In the genomic region with DNA sequence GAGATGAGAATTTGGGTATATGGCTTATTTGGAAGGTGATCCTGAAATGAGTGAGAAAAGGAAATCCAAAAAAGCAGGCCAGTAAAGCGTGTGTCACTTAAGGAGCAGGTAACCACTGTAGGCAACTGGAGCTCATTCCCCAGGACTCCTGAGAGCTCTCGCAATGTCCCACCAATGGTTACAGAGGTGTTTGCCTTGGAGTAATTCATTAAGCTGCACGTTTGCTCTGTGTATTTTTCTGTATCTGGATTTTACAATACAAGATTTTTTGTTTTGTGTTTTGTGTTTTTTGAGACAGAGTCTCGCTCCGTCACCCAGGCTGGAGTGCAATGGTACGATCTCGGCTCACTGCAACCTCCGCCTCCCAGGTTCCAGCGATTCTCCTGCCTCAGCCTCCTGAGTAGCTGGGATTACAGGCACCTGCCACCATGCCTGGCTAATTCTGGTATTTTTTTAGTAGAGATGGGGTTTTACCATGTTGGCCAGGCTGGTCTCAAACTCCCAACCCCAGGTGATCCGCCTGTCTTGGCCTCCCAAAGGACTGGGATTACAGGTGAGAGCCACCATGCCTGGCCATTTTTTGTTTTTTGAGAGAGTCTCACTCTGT, we compare ENCODE assay signal across 8 cellular contexts. TPM values are rescaled to one million over a fixed set of nuclear protein-coding genes. Genes with fewer than 3 reads are reported as not detected.
DNase-seq lines count a peak whose midpoint lies in the region; ATAC-seq and TF ChIP-seq lines count a peak whose summit lies in the region.
"Not testable (repeated sequence)": the region's sequence is repeated elsewhere in the genome, so short reads cannot be mapped to it uniquely, and the experiment has no call there.

No MANE protein-coding gene starts in this region.

- intact Hi-C loops in HCT116 (cut with micrococcal nuclease); colonic mucosa (cut with DNase I); left colon (cut with DNase I, micrococcal nuclease): not testable (repeated sequence)

- H3K36me3 Mint-ChIP-seq in T-helper 1 cell treated with Interleukin-12 subunit alpha and Interleukin-12 subunit beta and Interleukin-4 antibody, amounts not matched to agents 30 μg/mL and 1 μg/mL, for 36 hours (ENCODE audit: low read depth); natural killer cell treated with Interleukin-12 subunit alpha and Interleukin-12 subunit beta and Interleukin-15 and Interleukin-18, amount 100 ng/mL, for 72 hours; stimulated activated naive B cell treated with anti-CD40 and anti-IgM and Interleukin-4, amounts not matched to agents 10 μg/mL and 1 μg/mL and 100 μg/mL, for 72 hours: not testable (repeated sequence)

- not testable (repeated sequence) for H3K4me3 ChIP-seq in ACC112 (ENCODE audit: low read depth, low read length); HCT116 (replicated peaks in 1 of 2; ENCODE audit: low read depth in 1 of 2, low read length in 2 of 2); colonic mucosa

- not testable (repeated sequence) for TF ChIP-seq CTCF in HCT116 (IDR thresholded peaks at IDR 0.05 in 2 of 3, conservative IDR thresholded peaks at IDR 0.05 in 1 of 3; ENCODE audit: borderline replicate concordance in 1 of 3, insufficient read depth in 1 of 3, low read depth in 2 of 3, low read length in 2 of 3); colonic mucosa (IDR thresholded peaks at IDR 0.05)

- RAD21 ChIA-PET in HCT116 (lab: Charles Lee; ENCODE audit: low non-redundant PET in 1 of 2, low total read pairs in 2 of 2, uncharacterized antibody in 2 of 2, unreplicated experiment in 2 of 2): not testable (repeated sequence)

- H3K9me2 ChIP-seq in HCT116 (ENCODE audit: insufficient read depth): not testable (repeated sequence)

- not testable (repeated sequence) for BruUV-seq in HCT116 (replicated peaks; lab: Mats Ljungman, UMichigan)

- not testable (repeated sequence) for H3K9me3 ChIP-seq in HCT116 (ENCODE audit: control insufficient read depth in 1 of 2, insufficient read depth in 1 of 2, low read depth in 1 of 2, low read length in 2 of 2); colonic mucosa

- H3K27ac Mint-ChIP-seq in T-helper 1 cell treated with Interleukin-12 subunit alpha and Interleukin-12 subunit beta and Interleukin-4 antibody, amounts not matched to agents 30 μg/mL and 1 μg/mL, for 36 hours: peak overlapping the region; percentile 61
- H3K27ac Mint-ChIP-seq in natural killer cell treated with Interleukin-12 subunit alpha and Interleukin-12 subunit beta and Interleukin-15 and Interleukin-18, amount 100 ng/mL, for 72 hours: peak overlapping the region; percentile 75 to 88
- H3K27ac Mint-ChIP-seq in stimulated activated naive B cell treated with anti-CD40 and anti-IgM and Interleukin-4, amounts not matched to agents 10 μg/mL and 1 μg/mL and 100 μg/mL, for 72 hours: peak overlapping the region; percentile 92

- H3K4me1 ChIP-seq in ACC112 (ENCODE audit: control insufficient read depth, insufficient read depth, low read length, unreplicated experiment) (peaks cover 19% of the 10 kb centered on the region), HCT116 (ENCODE audit: control insufficient read depth in 1 of 2, insufficient read depth in 2 of 2, low read length in 2 of 2) (peaks cover 10 to 18% of the 10 kb centered on the region in 2 experiments)
- not testable (repeated sequence) for H3K4me1 ChIP-seq in colonic mucosa

- not testable (repeated sequence) for H3K27me3 Mint-ChIP-seq in T-helper 1 cell treated with Interleukin-12 subunit alpha and Interleukin-12 subunit beta and Interleukin-4 antibody, amounts not matched to agents 30 μg/mL and 1 μg/mL, for 36 hours (ENCODE audit: low read depth); natural killer cell treated with Interleukin-12 subunit alpha and Interleukin-12 subunit beta and Interleukin-15 and Interleukin-18, amount 100 ng/mL, for 72 hours; stimulated activated naive B cell treated with anti-CD40 and anti-IgM and Interleukin-4, amounts not matched to agents 10 μg/mL and 1 μg/mL and 100 μg/mL, for 72 hours

- not testable (repeated sequence) for H3K79me2 ChIP-seq in ACC112 (ENCODE audit: control insufficient read depth, insufficient read depth, low read length, unreplicated experiment); HCT116 (ENCODE audit: insufficient read depth, low read length)

- not testable (repeated sequence) for H3K9me3 Mint-ChIP-seq in T-helper 1 cell treated with Interleukin-12 subunit alpha and Interleukin-12 subunit beta and Interleukin-4 antibody, amounts not matched to agents 30 μg/mL and 1 μg/mL, for 36 hours; natural killer cell treated with Interleukin-12 subunit alpha and Interleukin-12 subunit beta and Interleukin-15 and Interleukin-18, amount 100 ng/mL, for 72 hours; stimulated activated naive B cell treated with anti-CD40 and anti-IgM and Interleukin-4, amounts not matched to agents 10 μg/mL and 1 μg/mL and 100 μg/mL, for 72 hours

- not testable (repeated sequence) for TF ChIP-seq POLR2A in HCT116 (IDR thresholded peaks at IDR 0.05; ENCODE audit: borderline replicate concordance, extremely low read depth, insufficient read depth, insufficient read length)

- not testable (repeated sequence) for ATAC-seq in HCT116; natural killer cell treated with Interleukin-12 subunit alpha and Interleukin-12 subunit beta and Interleukin-15 and Interleukin-18, amount 100 ng/mL, for 72 hours; stimulated activated naive B cell treated with anti-CD40 and anti-IgM and Interleukin-4, amounts not matched to agents 10 μg/mL and 1 μg/mL and 100 μg/mL, for 72 hours (replicated peaks)
- peak; percentile 52 for ATAC-seq in left colon

- POLR2A ChIA-PET in HCT116 (lab: Charles Lee): not testable (repeated sequence)

- H4K20me1 ChIP-seq in HCT116 (ENCODE audit: insufficient read depth): not testable (repeated sequence)

- peak overlapping the region; percentile 75 for H3K4me2 ChIP-seq in HCT116 (ENCODE audit: low read length)

- H3K4me1 Mint-ChIP-seq in T-helper 1 cell treated with Interleukin-12 subunit alpha and Interleukin-12 subunit beta and Interleukin-4 antibody, amounts not matched to agents 30 μg/mL and 1 μg/mL, for 36 hours (ENCODE audit: low read depth): peaks cover 11% of the 10 kb centered on the region
- peaks cover 14 to 17% of the 10 kb centered on the region in 2 donors for H3K4me1 Mint-ChIP-seq in natural killer cell treated with Interleukin-12 subunit alpha and Interleukin-12 subunit beta and Interleukin-15 and Interleukin-18, amount 100 ng/mL, for 72 hours (ENCODE audit: low read depth in 2 of 2)
- peaks cover 36 to 50% of the 10 kb centered on the region in 2 donors for H3K4me1 Mint-ChIP-seq in stimulated activated naive B cell treated with anti-CD40 and anti-IgM and Interleukin-4, amounts not matched to agents 10 μg/mL and 1 μg/mL and 100 μg/mL, for 72 hours

- DNase-seq in HCT116 (ENCODE audit: low read depth, low spot score); colonic mucosa; left colon; natural killer cell treated with Interleukin-12 subunit alpha and Interleukin-12 subunit beta and Interleukin-15 and Interleukin-18, amount 100 ng/mL, for 72 hours (ENCODE audit: low spot score); stimulated activated naive B cell treated with anti-CD40 and anti-IgM and Interleukin-4, amounts not matched to agents 10 μg/mL and 1 μg/mL and 100 μg/mL, for 72 hours: not testable (repeated sequence)
- peak; percentile 39 for DNase-seq in activated effector memory CD4-positive, alpha-beta T cell treated with anti-CD3 and anti-CD28 coated beads, Interleukin-2, amount 50 U/mL, for 16 hours

- not testable (repeated sequence) for H3K36me3 ChIP-seq in ACC112 (ENCODE audit: insufficient read depth, low read length); HCT116 (ENCODE audit: control insufficient read depth in 1 of 2, insufficient read depth in 2 of 2, low read length in 2 of 2); colonic mucosa

- H3K9ac ChIP-seq in HCT116 (ENCODE audit: low read length): not testable (repeated sequence)
- peak overlapping the region in 1 of 2 donors; percentile 26 for H3K9ac ChIP-seq in colonic mucosa (ENCODE audit: low read depth in 2 of 2, low read length in 2 of 2)

- not testable (repeated sequence) for H3K27me3 ChIP-seq in ACC112 (ENCODE audit: insufficient read depth, low read length); HCT116 (ENCODE audit: insufficient read depth, low read length); colonic mucosa

- TF ChIP-seq RAD21 in HCT116 (IDR thresholded peaks at IDR 0.05; ENCODE audit: low read depth): not testable (repeated sequence)

- CTCF ChIA-PET in HCT116 (lab: Charles Lee): not testable (repeated sequence)

- peak overlapping the region; percentile 53 for H2AFZ ChIP-seq in ACC112 (ENCODE audit: low read length, unreplicated experiment)
- H2AFZ ChIP-seq in HCT116 (ENCODE audit: low read depth, low read length, poor library complexity, severe bottlenecking): peak overlapping the region; percentile 90

- H3K27ac ChIP-seq in ACC112 (ENCODE audit: low read depth, low read length) (peak overlapping the region; percentile 89), colonic mucosa (peak overlapping the region; percentile 17)
- H3K27ac ChIP-seq in HCT116 (ENCODE audit: low read depth, low read length): not testable (repeated sequence)

- not testable (repeated sequence) for H3K4me3 Mint-ChIP-seq in T-helper 1 cell treated with Interleukin-12 subunit alpha and Interleukin-12 subunit beta and Interleukin-4 antibody, amounts not matched to agents 30 μg/mL and 1 μg/mL, for 36 hours
- peak overlapping the region; percentile 83 for H3K4me3 Mint-ChIP-seq in natural killer cell treated with Interleukin-12 subunit alpha and Interleukin-12 subunit beta and Interleukin-15 and Interleukin-18, amount 100 ng/mL, for 72 hours
- peak overlapping the region; percentile 77 to 85 for H3K4me3 Mint-ChIP-seq in stimulated activated naive B cell treated with anti-CD40 and anti-IgM and Interleukin-4, amounts not matched to agents 10 μg/mL and 1 μg/mL and 100 μg/mL, for 72 hours

RNA-seq across cellular contexts. Expression of a gene that starts 23.0 kb away (rescaled TPM):
- total RNA-seq in HCT116 (2021; ENCODE audit: unreplicated experiment) (23.1 TPM), colonic mucosa (10 to 100 TPM; 13.3 to 36.8 TPM), left colon (10 to 100 TPM; 12.8 to 20.9 TPM)
- polyA plus RNA-seq in HCT116 (2012): 7.6 and 10.7 TPM in 2 replicates
- total RNA-seq in natural killer cell treated with Interleukin-12 subunit alpha and Interleukin-12 subunit beta and Interleukin-15 and Interleukin-18, amount 100 ng/mL, for 72 hours: 10 to 100 TPM; 60.3 to 92.7 TPM
